ENCODE assay signal across 13 cellular contexts in the genomic region with DNA sequence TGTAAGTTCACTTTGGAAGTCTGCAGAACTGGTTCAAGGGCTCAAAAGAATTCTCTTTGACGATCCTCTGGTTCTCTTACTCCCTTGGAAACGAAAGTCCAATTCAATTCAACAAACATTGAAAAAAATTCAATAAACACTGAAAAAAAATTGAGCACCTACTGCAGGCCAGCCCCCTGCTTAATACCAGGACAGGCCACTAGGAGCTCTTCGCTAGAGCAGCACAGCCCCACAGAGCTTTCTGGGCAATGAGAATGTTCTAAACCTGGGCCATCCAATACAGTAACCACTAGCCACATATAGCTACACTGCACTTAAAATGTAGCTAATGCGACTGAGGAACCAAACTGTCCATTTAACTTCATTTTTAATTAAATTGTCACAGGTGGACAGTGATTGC. TPM values are rescaled to one million over a fixed set of nuclear protein-coding genes. Genes with fewer than 3 reads are reported as not detected.
DNase-seq lines count a peak whose midpoint lies in the region; ATAC-seq and TF ChIP-seq lines count a peak whose summit lies in the region.
"Had no signal": no experiment of that assay in that cellular context is flagged by ENCODE, and none has a peak within 500 bp of the region (broad histone marks: within the 10 kb centered on the region; RNA-seq: fewer than 3 reads in every experiment).

No MANE protein-coding gene starts in this region.

- H3K4me1 ChIP-seq in neural progenitor cell: peaks cover 4% of the 10 kb centered on the region
- H3K4me1 ChIP-seq in transverse colon: no peaks in the 10 kb centered on the region

- no peaks in the 10 kb centered on the region for H3K36me3 ChIP-seq in brain microvascular endothelial cell (replicated peaks)
- H3K36me3 ChIP-seq in neural progenitor cell: no peaks in the 10 kb centered on the region
- H3K36me3 ChIP-seq in transverse colon: no peaks in the 10 kb centered on the region

- H3K4me3 ChIP-seq in brain microvascular endothelial cell (ENCODE audit: low read depth, low read length): no peak overlapping the region
- no peak overlapping the region for H3K4me3 ChIP-seq in neural progenitor cell
- no peak overlapping the region for H3K4me3 ChIP-seq in transverse colon

- H3F3A ChIP-seq in neural progenitor cell (ENCODE audit: low read depth): no peaks in the 10 kb centered on the region

- no peaks in the 10 kb centered on the region for H3K9me3 Mint-ChIP-seq in neural progenitor cell
- no peaks in the 10 kb centered on the region for H3K9me3 Mint-ChIP-seq in stimulated activated effector memory CD8-positive, alpha-beta T cell treated with anti-CD3 and anti-CD28 coated beads, Interleukin-12 subunit alpha, Interleukin-12 subunit beta, amount 100 ng/mL, for 72 hours
- H3K9me3 Mint-ChIP-seq: activated T-cell treated with anti-CD3 and anti-CD28 coated beads, Interleukin-2, amount 50 U/mL, for 72 hours; CD4-positive, CD25-positive, alpha-beta regulatory T cell; naive B cell had no signal

- H3K27ac ChIP-seq in brain microvascular endothelial cell (no peak overlapping the region), neural progenitor cell (no peak overlapping the region), transverse colon (no peak overlapping the region)

- TF ChIP-seq CTCF in GM12872 (IDR thresholded peaks at IDR 0.05; ENCODE audit: insufficient read depth, low read depth, low read length): peak; percentile 46; the same call in 2 of the 3 replicates
- TF ChIP-seq CTCF in brain microvascular endothelial cell (IDR thresholded peaks at IDR 0.05; ENCODE audit: low read depth, low read length, missing control alignments): peak; percentile 56
- TF ChIP-seq CTCF in neural progenitor cell (IDR thresholded peaks at IDR 0.05): peak; percentile 38
- no peak for TF ChIP-seq CTCF in transverse colon (IDR thresholded peaks at IDR 0.05)
- no peak for TF ChIP-seq CTCF in GM10266 (IDR thresholded peaks at IDR 0.05; ENCODE audit: control insufficient read depth, insufficient read depth, low read depth, missing control alignments)

- H3K9ac ChIP-seq in neural progenitor cell: no peak overlapping the region

- no peaks in the 10 kb centered on the region for H3K36me3 Mint-ChIP-seq in neural progenitor cell
- no peaks in the 10 kb centered on the region for H3K36me3 Mint-ChIP-seq in stimulated activated effector memory CD8-positive, alpha-beta T cell treated with anti-CD3 and anti-CD28 coated beads, Interleukin-12 subunit alpha, Interleukin-12 subunit beta, amount 100 ng/mL, for 72 hours
- H3K36me3 Mint-ChIP-seq: CD4-positive, CD25-positive, alpha-beta regulatory T cell; naive B cell had no signal

- no peak for TF ChIP-seq POLR2A in transverse colon (IDR thresholded peaks at IDR 0.05)

- no peak overlapping the region for H3K27ac Mint-ChIP-seq in neural progenitor cell
- no peak overlapping the region for H3K27ac Mint-ChIP-seq in stimulated activated effector memory CD8-positive, alpha-beta T cell treated with anti-CD3 and anti-CD28 coated beads, Interleukin-12 subunit alpha, Interleukin-12 subunit beta, amount 100 ng/mL, for 72 hours
- H3K27ac Mint-ChIP-seq: activated T-cell treated with anti-CD3 and anti-CD28 coated beads, Interleukin-2, amount 50 U/mL, for 72 hours; CD4-positive, CD25-positive, alpha-beta regulatory T cell had no signal

- intact Hi-C loops in transverse colon (cut with DNase I; ENCODE audit: low total_unique reads): no loop called here

- TF ChIP-seq EP300 in transverse colon (IDR thresholded peaks at IDR 0.05; ENCODE audit: low read depth): no peak

- no peaks in the 10 kb centered on the region for H3K9me3 ChIP-seq in neural progenitor cell (ENCODE audit: low read depth)
- H3K9me3 ChIP-seq in transverse colon: no peaks in the 10 kb centered on the region

- ATAC-seq in HG03175 (IDR thresholded peaks at IDR 0.05; ENCODE audit: unreplicated experiment): peak; percentile 57
- no peak for ATAC-seq in stimulated activated effector memory CD8-positive, alpha-beta T cell treated with anti-CD3 and anti-CD28 coated beads, Interleukin-12 subunit alpha, Interleukin-12 subunit beta, amount 100 ng/mL, for 72 hours
- ATAC-seq: activated T-cell treated with anti-CD3 and anti-CD28 coated beads, Interleukin-2, amount 50 U/mL, for 72 hours; left colon had no signal

- H4K20me1 ChIP-seq in neural progenitor cell (ENCODE audit: low read depth): no peaks in the 10 kb centered on the region

- WGBS in transverse colon (ENCODE audit: low coverage in 1 of 2), 2 donors: 32 to 62% methylated on average over 3 to 4 of the region's 4 CpGs

- no peaks in the 10 kb centered on the region for H3K79me2 ChIP-seq in neural progenitor cell (ENCODE audit: low read depth)

- H3K27me3 Mint-ChIP-seq in neural progenitor cell (ENCODE audit: insufficient read depth, low read depth): peaks cover 5% of the 10 kb centered on the region
- H3K27me3 Mint-ChIP-seq: CD4-positive, CD25-positive, alpha-beta regulatory T cell; naive B cell had no signal

- no peak overlapping the region for H3K4me2 ChIP-seq in neural progenitor cell

- H3K4me1 Mint-ChIP-seq in neural progenitor cell: peaks cover 6% of the 10 kb centered on the region
- H3K4me1 Mint-ChIP-seq in stimulated activated effector memory CD8-positive, alpha-beta T cell treated with anti-CD3 and anti-CD28 coated beads, Interleukin-12 subunit alpha, Interleukin-12 subunit beta, amount 100 ng/mL, for 72 hours: peaks cover 7% of the 10 kb centered on the region
- H3K4me1 Mint-ChIP-seq: naive B cell had no signal

- no peak for DNase-seq in brain microvascular endothelial cell
- no peak for DNase-seq in neural progenitor cell (ENCODE audit: low spot score)
- DNase-seq in HCEC 1CT: no peak
- no peak for DNase-seq in transverse colon
- no peak for DNase-seq in stimulated activated effector memory CD8-positive, alpha-beta T cell treated with anti-CD3 and anti-CD28 coated beads, Interleukin-12 subunit alpha, Interleukin-12 subunit beta, amount 100 ng/mL, for 72 hours (ENCODE audit: low spot score in 2 of 2)
- DNase-seq in GM10266 (ENCODE audit: extremely low spot score): no peak
- DNase-seq: activated CD4-positive, alpha-beta T cell treated with anti-CD3 and anti-CD28 coated beads for 4 hours; activated T-cell treated with anti-CD3 and anti-CD28 coated beads, Interleukin-2, amount 50 U/mL, for 72 hours; CD4-positive, CD25-positive, alpha-beta regulatory T cell; left colon; naive B cell had no signal

- in situ Hi-C loops in brain microvascular endothelial cell (cut with HindIII; ENCODE audit: low pct_ligation_motif_present, low sequenced_read_pairs) (no loop called here), transverse colon (cut with MboI; ENCODE audit: low pct_ligation_motif_present in 1 of 4, low pct_unique_long_range_greater_than_20kb in 1 of 4, low sequenced_read_pairs in 3 of 4) (no loop called here)

- no peak overlapping the region for H3K4me3 Mint-ChIP-seq in neural progenitor cell
- H3K4me3 Mint-ChIP-seq in stimulated activated effector memory CD8-positive, alpha-beta T cell treated with anti-CD3 and anti-CD28 coated beads, Interleukin-12 subunit alpha, Interleukin-12 subunit beta, amount 100 ng/mL, for 72 hours: no peak overlapping the region
- H3K4me3 Mint-ChIP-seq: activated T-cell treated with anti-CD3 and anti-CD28 coated beads, Interleukin-2, amount 50 U/mL, for 72 hours; CD4-positive, CD25-positive, alpha-beta regulatory T cell had no signal

- H3K27me3 ChIP-seq in brain microvascular endothelial cell (replicated peaks) (no peaks in the 10 kb centered on the region), neural progenitor cell (no peaks in the 10 kb centered on the region), transverse colon (no peaks in the 10 kb centered on the region)

- no peak overlapping the region for H2AFZ ChIP-seq in neural progenitor cell (replicated peaks)

RNA-seq across cellular contexts. Expression of a gene that starts 50.4 kb away (rescaled TPM):
- total RNA-seq in neural progenitor cell (ENCODE audit: low replicate concordance): 0.34 and 0.51 TPM in 2 replicates
- under 1 TPM in 1 of 4 donors, not detected in 3; 0.14 TPM for total RNA-seq in transverse colon
- total RNA-seq: CD4-positive, CD25-positive, alpha-beta regulatory T cell had no signal

Comparison
In these comparisons a context has a peak if more than half of its experiments do, and no peak if none do; other contexts are left out.
1. CTCF ChIP-seq: peak in GM12872 (single experiment), brain microvascular endothelial cell (single experiment) and neural progenitor cell (single experiment); none in transverse colon (0 of 5) and GM10266 (single experiment).